ENCODE assay signal across 18 cellular contexts in genomic region chr3:123608263-123608937, GRCh38. TPM values are rescaled to one million over a fixed set of nuclear protein-coding genes. Genes with fewer than 3 reads are reported as not detected.
A peak's percentile ranks its signal among the peaks of the same experiment; 100 is the strongest.
DNase-seq lines count a peak whose midpoint lies in the region; ATAC-seq, FAIRE-seq and TF ChIP-seq lines count a peak whose summit lies in the region.
"Had no signal": no experiment of that assay in that cellular context is flagged by ENCODE, and none has a peak within 500 bp of the region (broad histone marks: within the 10 kb centered on the region; RNA-seq: fewer than 3 reads in every experiment).

No MANE protein-coding gene starts in this region.

- no peak overlapping the region; the same call in 1 of the 2 replicates for H2AK5ac ChIP-seq in IMR-90 (ENCODE audit: low read depth, low read length)

- no peak overlapping the region for H4K5ac ChIP-seq in IMR-90 (ENCODE audit: low read depth, low read length)

- DNase-seq in IMR-90: no peak
- DNase-seq in glutamatergic neuron: no peak
- no peak for DNase-seq in sigmoid colon
- DNase-seq in NCI-H2029 treated with DMSO at 0.1 percent for 48 hours (lab: John Stamatoyannopoulos, UW): no peak
- DNase-seq in GM12892 (ENCODE audit: insufficient read length): no peak
- no peak for DNase-seq in Calu3
- DNase-seq: DMS153, DMS79 treated with DMSO at 0.1 percent for 48 hours, EL, HCEC 1CT had no signal

- H3K9ac ChIP-seq in BLaER1 (no peak overlapping the region), IMR-90 (ENCODE audit: low read depth, low read length) (no peak overlapping the region)

- no peak overlapping the region for H2AK9ac ChIP-seq in IMR-90 (replicated peaks; ENCODE audit: low read depth, low read length, poor library complexity)

- no peaks in the 10 kb centered on the region for H3K36me3 Mint-ChIP-seq in glutamatergic neuron (ENCODE audit: unreplicated experiment)
- H3K36me3 Mint-ChIP-seq in Calu3 (ENCODE audit: insufficient read depth, unreplicated experiment): peaks cover 18% of the 10 kb centered on the region

- H3K56ac ChIP-seq in IMR-90 (ENCODE audit: extremely low read depth, insufficient read depth, low read length): no peak overlapping the region

- no peak overlapping the region for H2BK15ac ChIP-seq in IMR-90 (ENCODE audit: low read depth, low read length)

- H2AFZ ChIP-seq in IMR-90 (replicated peaks; ENCODE audit: low read length, poor library complexity): no peak overlapping the region

- POLR2A ChIA-PET in IMR-90 (lab: Charles Lee; ENCODE audit: unreplicated experiment): no interaction called here

- H3K27me3 Mint-ChIP-seq in glutamatergic neuron (ENCODE audit: unreplicated experiment) (peaks cover 2% of the 10 kb centered on the region), Calu3 (ENCODE audit: unreplicated experiment) (no peaks in the 10 kb centered on the region)
- H3K27me3 Mint-ChIP-seq: B cell; CD4-positive, alpha-beta memory T cell had no signal

- no peak for FAIRE-seq in GM12892 (lab: Jason Lieb, UNC)
- FAIRE-seq: D721Med, GM12891, GM19239 had no signal

- peaks cover 9% of the 10 kb centered on the region for H3K9me1 ChIP-seq in IMR-90 (ENCODE audit: insufficient read depth, low read length)

- no peak overlapping the region for H4K91ac ChIP-seq in IMR-90 (ENCODE audit: insufficient read depth, low read depth, low read length)

- H3K18ac ChIP-seq in IMR-90 (ENCODE audit: low read depth, low read length): no peak overlapping the region

- no peak for TF ChIP-seq RAD21 in IMR-90 (IDR thresholded peaks at IDR 0.05; ENCODE audit: low read length)

- TF ChIP-seq CTCF in IMR-90 (conservative IDR thresholded peaks at IDR 0.05; ENCODE audit: low read depth, low read length) (no peak), glutamatergic neuron (IDR thresholded peaks at IDR 0.05; ENCODE audit: partially characterized antibody, unreplicated experiment) (no peak), sigmoid colon (IDR thresholded peaks at IDR 0.05) (no peak), Calu3 (IDR thresholded peaks at IDR 0.05; ENCODE audit: unreplicated experiment) (no peak)

- H3K14ac ChIP-seq in IMR-90 (replicated peaks; ENCODE audit: low read depth, low read length): no peak overlapping the region

- H3K27me3 ChIP-seq in BLaER1 (no peaks in the 10 kb centered on the region), IMR-90 (ENCODE audit: control insufficient read depth, insufficient read depth, low read length) (no peaks in the 10 kb centered on the region), sigmoid colon (no peaks in the 10 kb centered on the region)

- no peak overlapping the region for H3K4ac ChIP-seq in IMR-90 (ENCODE audit: low read depth, low read length)

- peaks cover 27% of the 10 kb centered on the region for H3K4me1 Mint-ChIP-seq in glutamatergic neuron (ENCODE audit: low read depth, unreplicated experiment)
- peaks cover 23% of the 10 kb centered on the region for H3K4me1 Mint-ChIP-seq in Calu3 (ENCODE audit: low read depth, unreplicated experiment)

- H3K27ac Mint-ChIP-seq in glutamatergic neuron (ENCODE audit: unreplicated experiment) (peak overlapping the region; percentile 23), Calu3 (ENCODE audit: unreplicated experiment) (no peak overlapping the region)
- H3K27ac Mint-ChIP-seq: B cell had no signal

- H3K9me3 Mint-ChIP-seq in glutamatergic neuron (ENCODE audit: unreplicated experiment) (peaks cover 4% of the 10 kb centered on the region), Calu3 (ENCODE audit: low read depth, unreplicated experiment) (no peaks in the 10 kb centered on the region)
- H3K9me3 Mint-ChIP-seq: CD4-positive, alpha-beta memory T cell had no signal

- BruUV-seq in IMR-90 (replicated peaks; lab: Mats Ljungman, UMichigan) (no TSS peak), Calu3 (replicated peaks; lab: Mats Ljungman, UMichigan) (no TSS peak)

- TF ChIP-seq EP300 in sigmoid colon (IDR thresholded peaks at IDR 0.05): no peak

- CTCF ChIA-PET in IMR-90 (lab: Yijun Ruan, JAX) (no interaction called here), Calu3 (lab: Charles Lee) (no interaction called here)

- H4K20me1 ChIP-seq in BLaER1 (no peaks in the 10 kb centered on the region), IMR-90 (ENCODE audit: insufficient read depth, low read length) (peaks cover 17% of the 10 kb centered on the region)

- 0 out of 2 replicates have a peak, but pooled peaks cover 6% of the 10 kb centered on the region for H3K9me3 ChIP-seq in BLaER1
- H3K9me3 ChIP-seq in IMR-90 (ENCODE audit: control insufficient read depth, insufficient read depth, low read length): no peaks in the 10 kb centered on the region
- H3K9me3 ChIP-seq in sigmoid colon: no peaks in the 10 kb centered on the region

- dilution Hi-C loops in IMR-90 (cut with HindIII; ENCODE audit: low sequenced_read_pairs, unreplicated experiment): no loop called here

- H3K27ac ChIP-seq in BLaER1 (no peak overlapping the region), IMR-90 (ENCODE audit: insufficient read depth, low read length) (no peak overlapping the region), sigmoid colon (peak overlapping the region; percentile 42 to 98 (median 68))
- H3K27ac ChIP-seq: C4-2B, HL-60 had no signal

- H4K8ac ChIP-seq in IMR-90 (ENCODE audit: low read depth in 2 of 2, low read length in 2 of 2): peak overlapping the region in 1 of 2 experiments; percentile 36; a peak in 1 of 4 replicates

- H3K4me3 Mint-ChIP-seq in glutamatergic neuron (ENCODE audit: unreplicated experiment): no peak overlapping the region
- H3K4me3 Mint-ChIP-seq in Calu3 (ENCODE audit: low read depth, unreplicated experiment): no peak overlapping the region
- H3K4me3 Mint-ChIP-seq: B cell; CD4-positive, alpha-beta memory T cell had no signal

- H3K4me2 ChIP-seq in BLaER1: 0 out of 2 replicates have a peak overlapping the region, but pooled peaks have one; percentile 27
- no peak overlapping the region for H3K4me2 ChIP-seq in IMR-90 (ENCODE audit: low read depth, low read length)

- H3K4me3 ChIP-seq in BLaER1: no peak overlapping the region
- H3K4me3 ChIP-seq in IMR-90 (ENCODE audit: insufficient read depth, low read depth, low read length): no peak overlapping the region
- no peak overlapping the region for H3K4me3 ChIP-seq in sigmoid colon

- ATAC-seq in IMR-90 (ENCODE audit: low read depth): no peak

- no CpG with 5 or more reads among the region's 3 CpGs for WGBS in IMR-90 (ENCODE audit: extremely low coverage in 2 of 2, insufficient read length in 1 of 2), 2 experiments
- WGBS in sigmoid colon, 2 donors: 94 to 95% methylated on average over 3 of the region's 3 CpGs

- H3K23ac ChIP-seq in IMR-90 (ENCODE audit: low read depth, low read length): no peak overlapping the region

- TF ChIP-seq POLR2A in IMR-90 (IDR thresholded peaks at IDR 0.05; ENCODE audit: low read depth, low read length): no peak
- peak in 1 of 2 donors; percentile 9 for TF ChIP-seq POLR2A in sigmoid colon (IDR thresholded peaks at IDR 0.05)
- TF ChIP-seq POLR2A in GM12892 (IDR thresholded peaks at IDR 0.05; ENCODE audit: low read depth, low read length): no peak

- no peak overlapping the region for H2BK5ac ChIP-seq in IMR-90 (ENCODE audit: low read depth, low read length, poor library complexity, severe bottlenecking)

- intact Hi-C loops in IMR-90 (cut with micrococcal nuclease) (no loop called here), sigmoid colon (cut with DNase I) (no loop called here), Calu3 (cut with micrococcal nuclease; ENCODE audit: unreplicated experiment) (no loop called here)

- no peak overlapping the region; the same call in 1 of the 2 replicates for H2BK120ac ChIP-seq in IMR-90 (ENCODE audit: low read depth, low read length)

- H2BK20ac ChIP-seq in IMR-90 (ENCODE audit: low read depth, low read length): 0 out of 2 replicates have a peak overlapping the region, but pooled peaks have one; percentile 29

- H3K4me1 ChIP-seq in BLaER1 (peaks cover 55% of the 10 kb centered on the region), IMR-90 (ENCODE audit: control insufficient read depth, insufficient read depth, low read length) (peaks cover 16% of the 10 kb centered on the region), sigmoid colon (peaks cover 0 to 36% (median 15%) of the 10 kb centered on the region in 4 donors)

- in situ Hi-C loops in IMR-90 (cut with MboI; ENCODE audit: low sequenced_read_pairs): no loop called here

- peaks cover 8 to 52% of the 10 kb centered on the region in 2 experiments; a peak in 3 of 4 replicates for H3K79me1 ChIP-seq in IMR-90 (ENCODE audit: low read depth in 1 of 2, low read length in 2 of 2)

- H3K36me3 ChIP-seq in BLaER1: peaks cover 24% of the 10 kb centered on the region
- peaks cover 19% of the 10 kb centered on the region for H3K36me3 ChIP-seq in IMR-90 (ENCODE audit: control insufficient read depth, insufficient read depth, low read length)
- H3K36me3 ChIP-seq in sigmoid colon: peaks cover 0 to 36% (median 10%) of the 10 kb centered on the region in 4 donors

TF ChIP-seq in IMR-90, 13 proteins besides CTCF, POLR2A, EP300 and RAD21:
- TF ChIP-seq RFX5 (IDR thresholded peaks at IDR 0.05; ENCODE audit: low read depth, low read length): no peak
- no peak for TF ChIP-seq ELK1 (IDR thresholded peaks at IDR 0.05; ENCODE audit: borderline replicate concordance, low read depth, low read length)

RNA-seq across cellular contexts. Expression of gene HACD2, which starts 23.5 kb away (rescaled TPM):
- total RNA-seq in IMR-90 (2012; rRNA removed) (22.6 and 35.8 TPM in 2 replicates), glutamatergic neuron (ENCODE audit: unreplicated experiment) (6.9 TPM), sigmoid colon (10 to 100 TPM; 15.3 to 26.4 (median 19.2) TPM), Calu3 (2022) (55.4 and 69.0 TPM in 2 replicates)
- polyA plus RNA-seq in IMR-90 (2012; rRNA removed) (18.6 and 21.5 TPM in 2 replicates), sigmoid colon (10 to 100 TPM in 1 of 3 donors, 1 to 10 TPM in 2; 6.6 to 24.9 (median 7.6) TPM)
- polyA plus RNA-seq in IMR-90 (2012; cell fraction: cytosol; rRNA removed): 4.9 TPM in 2 replicates
- polyA plus RNA-seq in IMR-90 (2012; cell fraction: nucleus; rRNA removed; ENCODE audit: low replicate concordance): 3.4 and 15.4 TPM in 2 replicates
- polyA plus RNA-seq in GM12892 (2012; ENCODE audit: missing spikeins): 11.7 TPM

Comparison
In these comparisons a context has a peak if more than half of its experiments do, and no peak if none do; other contexts are left out.
1. H3K27ac ChIP-seq: peak in sigmoid colon (4 of 4); none in BLaER1 (single experiment) and IMR-90 (single experiment).